1 cellular context compared by ENCODE assay signal in genomic region chr10:14532473-14533251, GRCh38.
TF ChIP-seq lines count a peak whose summit lies in the region.

No MANE protein-coding gene starts in this region.

TF ChIP-seq in HepG2, 621 proteins besides CTCF, POLR2A, EP300 and RAD21 (continued from another document and continues in another):
- no peak for TF ChIP-seq ZNF646 (CRISPR knock-in tag; IDR thresholded peaks at IDR 0.05)
- TF ChIP-seq TFDP2 (CRISPR knock-in tag; IDR thresholded peaks at IDR 0.05): 0 out of 2 replicates have a peak, but pooled peaks have one; percentile 37
- TF ChIP-seq ZNF256 (CRISPR knock-in tag; conservative IDR thresholded peaks at IDR 0.05): no peak
- TF ChIP-seq ATRX (CRISPR knock-in tag; IDR thresholded peaks at IDR 0.05; ENCODE audit: borderline replicate concordance): no peak
- no peak for TF ChIP-seq DMAP1 (CRISPR knock-in tag; IDR thresholded peaks at IDR 0.05)
- TF ChIP-seq CENPX (CRISPR knock-in tag; IDR thresholded peaks at IDR 0.05): no peak
- no peak for TF ChIP-seq ZFP37 (CRISPR knock-in tag; IDR thresholded peaks at IDR 0.05; ENCODE audit: borderline replicate concordance)
- no peak for TF ChIP-seq TCF7L2 (IDR thresholded peaks at IDR 0.05; ENCODE audit: low read depth, low read length)
- TF ChIP-seq MYPOP (CRISPR knock-in tag; IDR thresholded peaks at IDR 0.05): 0 out of 2 replicates have a peak, but pooled peaks have one; percentile 31
- TF ChIP-seq ZFP36L2 (CRISPR knock-in tag; IDR thresholded peaks at IDR 0.05): no peak
- TF ChIP-seq ZNF749 (CRISPR knock-in tag; IDR thresholded peaks at IDR 0.05; ENCODE audit: borderline replicate concordance): no peak
- TF ChIP-seq NCOR1 (IDR thresholded peaks at IDR 0.05; ENCODE audit: borderline replicate concordance, low read length): peak; percentile 97
- peak; percentile 60; the same call in 1 of the 2 replicates for TF ChIP-seq ZNF691 (CRISPR knock-in tag; IDR thresholded peaks at IDR 0.05; ENCODE audit: borderline replicate concordance, low read depth)
- no peak for TF ChIP-seq HOXA9 (CRISPR knock-in tag; IDR thresholded peaks at IDR 0.05; ENCODE audit: borderline replicate concordance)
- no peak for TF ChIP-seq HIVEP1 (CRISPR knock-in tag; IDR thresholded peaks at IDR 0.05)
- TF ChIP-seq HMG20B (CRISPR knock-in tag; conservative IDR thresholded peaks at IDR 0.05): no peak; the same call in 1 of the 2 replicates
- no peak for TF ChIP-seq THYN1 (CRISPR knock-in tag; IDR thresholded peaks at IDR 0.05; ENCODE audit: borderline replicate concordance, low read depth)
- no peak for TF ChIP-seq ZNF577 (CRISPR knock-in tag; IDR thresholded peaks at IDR 0.05; ENCODE audit: borderline replicate concordance, low read depth)
- TF ChIP-seq ZNF570 (CRISPR knock-in tag; IDR thresholded peaks at IDR 0.05; ENCODE audit: borderline replicate concordance): no peak
- no peak for TF ChIP-seq ZNF367 (CRISPR knock-in tag; IDR thresholded peaks at IDR 0.05; ENCODE audit: borderline replicate concordance)
- TF ChIP-seq REST (IDR thresholded peaks at IDR 0.05; ENCODE audit: borderline replicate concordance in 1 of 2, low read depth in 1 of 2, low read length in 2 of 2): no peak
- no peak for TF ChIP-seq TRIM22 (IDR thresholded peaks at IDR 0.05)
- 0 out of 2 replicates have a peak, but pooled peaks have one; percentile 69 for TF ChIP-seq ZZZ3 (CRISPR knock-in tag; IDR thresholded peaks at IDR 0.05; ENCODE audit: borderline replicate concordance)
- no peak for TF ChIP-seq NPAS2 (CRISPR knock-in tag; IDR thresholded peaks at IDR 0.05; ENCODE audit: borderline replicate concordance)
- no peak for TF ChIP-seq ZNF709 (CRISPR knock-in tag; IDR thresholded peaks at IDR 0.05)
- no peak for TF ChIP-seq HES4 (CRISPR knock-in tag; IDR thresholded peaks at IDR 0.05; ENCODE audit: borderline replicate concordance)
- 0 out of 2 replicates have a peak, but pooled peaks have one; percentile 27 for TF ChIP-seq REPIN1 (CRISPR knock-in tag; IDR thresholded peaks at IDR 0.05; ENCODE audit: borderline replicate concordance, low read depth)
- TF ChIP-seq PRPF4 (IDR thresholded peaks at IDR 0.05; ENCODE audit: low read depth, low read length, poor library complexity, severe bottlenecking): no peak
- no peak for TF ChIP-seq E2F5 (CRISPR knock-in tag; conservative IDR thresholded peaks at IDR 0.05)
- TF ChIP-seq IRF9 (CRISPR knock-in tag; IDR thresholded peaks at IDR 0.05; ENCODE audit: borderline replicate concordance): no peak
- TF ChIP-seq TP53 (CRISPR knock-in tag; conservative IDR thresholded peaks at IDR 0.05): no peak
- no peak for TF ChIP-seq ADNP (CRISPR knock-in tag; IDR thresholded peaks at IDR 0.05)
- peak; percentile 48; the same call in 1 of the 2 replicates for TF ChIP-seq ZFP36L1 (CRISPR knock-in tag; IDR thresholded peaks at IDR 0.05)
- TF ChIP-seq FOSL2 (CRISPR knock-in tag; IDR thresholded peaks at IDR 0.05): no peak
- no peak for TF ChIP-seq USF2 (IDR thresholded peaks at IDR 0.05; ENCODE audit: low read depth, low read length)
- TF ChIP-seq USF2 (CRISPR knock-in tag; IDR thresholded peaks at IDR 0.05; ENCODE audit: borderline replicate concordance): peak; percentile 85; the same call in 1 of the 2 replicates
- no peak for TF ChIP-seq TAF15 (IDR thresholded peaks at IDR 0.05; ENCODE audit: low read depth, low read length, poor library complexity, severe bottlenecking)
- no peak for TF ChIP-seq HCFC1 (IDR thresholded peaks at IDR 0.05; ENCODE audit: low read depth, low read length)
- TF ChIP-seq TFE3 (CRISPR knock-in tag; IDR thresholded peaks at IDR 0.05): 0 out of 2 replicates have a peak, but pooled peaks have one; percentile 41
- TF ChIP-seq WIZ (CRISPR knock-in tag; IDR thresholded peaks at IDR 0.05): no peak
